Comparison of ENCODE assay signal across 8 cellular contexts in genomic region chr5:109690456-109691247, GRCh38. TPM values are rescaled to one million over a fixed set of nuclear protein-coding genes. Genes with fewer than 3 reads are reported as not detected.
DNase-seq lines count a peak whose midpoint lies in the region; ATAC-seq and TF ChIP-seq lines count a peak whose summit lies in the region.

No MANE protein-coding gene starts in this region.

- H3K4me3 ChIP-seq in BJ (ENCODE audit: low read depth, low read length) (peak overlapping the region; percentile 79), HUES48 (ENCODE audit: low read depth, low read length) (peak overlapping the region; percentile 96), foreskin fibroblast (ENCODE audit: low read depth in 1 of 2, low read length in 2 of 2) (peak overlapping the region; percentile 93)

- POLR2A ChIA-PET in BJ (lab: Charles Lee): interaction anchor here (0.7 kb wide), 1 partner anchor 203 kb away, joined by 5 read pairs; no protein-coding TSS in a partner anchor

- H3K27ac Mint-ChIP-seq in nephron progenitor cell: peak overlapping the region; percentile 80

- ATAC-seq in GM19395 (IDR thresholded peaks at IDR 0.05; ENCODE audit: unreplicated experiment): peak; percentile 12

- H3K4me1 Mint-ChIP-seq in nephron progenitor cell: peaks cover 49% of the 10 kb centered on the region

- H3K9me3 Mint-ChIP-seq in nephron progenitor cell: peaks cover 29% of the 10 kb centered on the region

- no peaks in the 10 kb centered on the region for H3K27me3 ChIP-seq in BJ (ENCODE audit: control insufficient read depth, insufficient read depth, low read length)
- no peaks in the 10 kb centered on the region for H3K27me3 ChIP-seq in HUES48 (ENCODE audit: control insufficient read depth, insufficient read depth, low read length)

- TF ChIP-seq CTCF in BJ (IDR thresholded peaks at IDR 0.05; ENCODE audit: insufficient read depth, low read depth, low read length) (peak; percentile 90), foreskin fibroblast (IDR thresholded peaks at IDR 0.05; ENCODE audit: low read depth, low read length) (peak; percentile 81), nephron progenitor cell (IDR thresholded peaks at IDR 0.05) (peak; percentile 25)

- DNase-seq in BJ (ENCODE audit: low read depth): peak; percentile 41
- peak; percentile 82 for DNase-seq in SHP77 treated with DMSO at 0.1 percent for 48 hours (lab: John Stamatoyannopoulos, UW)
- DNase-seq in activated naive CD4-positive, alpha-beta T cell (lab: John Stamatoyannopoulos, UW): peak; percentile 5 to 39 (median 20)
- peak; percentile 85 to 94 for DNase-seq in foreskin fibroblast
- peak; percentile 60 for DNase-seq in nephron progenitor cell
- peak; percentile 91 for DNase-seq in superior temporal gyrus (ENCODE audit: extremely low spot score)

- peaks cover 17% of the 10 kb centered on the region for H3K36me3 Mint-ChIP-seq in nephron progenitor cell (ENCODE audit: low read depth)

- peak overlapping the region; percentile 95 for H3K27ac ChIP-seq in HUES48 (ENCODE audit: low read depth, low read length)

- H3K36me3 ChIP-seq in BJ (ENCODE audit: control insufficient read depth, insufficient read depth, low read length) (no peaks in the 10 kb centered on the region), HUES48 (ENCODE audit: control insufficient read depth, insufficient read depth, low read length) (no peaks in the 10 kb centered on the region)

- peaks cover 38% of the 10 kb centered on the region for H3K4me1 ChIP-seq in HUES48 (ENCODE audit: control insufficient read depth, insufficient read depth, low read length)

- CTCF ChIA-PET in BJ (lab: Yijun Ruan, JAX): interaction anchor here (1.0 to 1.2 kb wide), 4 partner anchors 11 to 223 kb away, joined by 3 to 5 read pairs (median 3); no protein-coding TSS in a partner anchor

- no peaks in the 10 kb centered on the region for H3K9me3 ChIP-seq in HUES48 (ENCODE audit: control insufficient read depth, insufficient read depth, low read length)

- peak overlapping the region; percentile 98 for H3K4me3 Mint-ChIP-seq in nephron progenitor cell

- no peaks in the 10 kb centered on the region for H3K27me3 Mint-ChIP-seq in nephron progenitor cell (ENCODE audit: low read depth, poor library complexity)

- peak overlapping the region; percentile 80 for H3K9ac ChIP-seq in HUES48 (ENCODE audit: low read depth, low read length)

RNA-seq across cellular contexts. Expression of gene MAN2A1, which starts 0.9 kb away (rescaled TPM):
- 18.4 and 36.4 TPM in 2 replicates for polyA plus RNA-seq in BJ (2011; rRNA removed)
- polyA minus RNA-seq in BJ (2011; rRNA and poly(A)+ RNA removed): 26.2 and 30.7 TPM in 2 replicates

Comparison
In these comparisons a context has a peak if more than half of its experiments do, and no peak if none do; other contexts are left out.
1. Peak in every context shown above with its lines: DNase-seq, ATAC-seq, H3K4me3 ChIP-seq and H3K27ac ChIP-seq.
2. DNase-seq: peak in every context shown above with its lines; median percentile 91 in superior temporal gyrus; 90 in foreskin fibroblast; 82 in SHP77 treated with DMSO at 0.1 percent for 48 hours; 60 in nephron progenitor cell; 41 in BJ; 20 in activated naive CD4-positive, alpha-beta T cell.
3. CTCF ChIP-seq: peak in every context shown above with its lines; median percentile 90 in BJ; 81 in foreskin fibroblast; 25 in nephron progenitor cell.